ENCODE assay signal across 11 cellular contexts in the genomic region with DNA sequence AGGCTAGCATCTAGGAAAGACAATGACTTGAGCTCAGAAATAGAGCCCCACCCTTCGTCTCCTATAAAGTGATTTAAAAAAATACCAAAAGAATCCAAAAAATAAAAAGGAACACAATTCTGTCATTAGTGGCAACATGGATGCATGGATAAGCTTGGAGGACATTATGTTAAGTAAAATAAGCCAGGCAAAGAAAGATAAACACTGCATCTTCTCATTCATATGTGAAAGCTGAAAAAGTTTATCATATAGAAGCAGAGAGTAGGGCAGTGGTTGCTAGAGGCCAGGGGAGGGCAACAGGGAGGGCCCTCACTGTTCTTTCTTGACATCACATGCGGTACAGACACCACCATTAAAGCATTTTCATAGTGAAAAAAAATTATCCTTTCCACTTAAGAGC.
"Had no signal": no experiment of that assay in that cellular context is flagged by ENCODE, and none has a peak within 500 bp of the region (broad histone marks: within the 10 kb centered on the region; RNA-seq: fewer than 3 reads in every experiment).

No MANE protein-coding gene starts in this region.

- H3K36me3 ChIP-seq: HAP-1 had no signal

- H3K4me2 ChIP-seq: GM23338 had no signal

- H3K4me1 ChIP-seq: HAP-1 had no signal

- H3K4me3 ChIP-seq: GM23248, GM23338, HAP-1 had no signal

- H3K27ac ChIP-seq: GM23248 had no signal

- ATAC-seq: GM23338, HCT116 had no signal

- H2AFZ ChIP-seq: GM23248, GM23338 had no signal

- DNase-seq: GM23248, GOT3, H7, H9, HCEC 1CT, HFFc6 had no signal

- H3K9ac ChIP-seq: GM23248 had no signal

- H3K9me3 ChIP-seq: HAP-1 had no signal

- FAIRE-seq: H1, H54 had no signal
